2 cellular contexts compared by ENCODE assay signal in genomic region chr16:75113046-75113491, GRCh38.
TF ChIP-seq lines count a peak whose summit lies in the region.

No MANE protein-coding gene starts in this region.

TF ChIP-seq in IMR-90, 13 proteins besides CTCF, POLR2A, EP300 and RAD21:
- TF ChIP-seq USF2 (IDR thresholded peaks at IDR 0.05; ENCODE audit: low read depth, low read length) (no peak), ELK1 (IDR thresholded peaks at IDR 0.05; ENCODE audit: borderline replicate concordance, low read depth, low read length) (no peak), CEBPB (IDR thresholded peaks at IDR 0.05; ENCODE audit: low read depth, low read length) (no peak)
TF ChIP-seq in IMR-90: peak in this region for 0.

TF ChIP-seq in neural cell, 6 proteins besides CTCF, POLR2A, EP300 and RAD21:
- TF ChIP-seq SMC3 (conservative IDR thresholded peaks at IDR 0.05; ENCODE audit: poor library complexity) (no peak), MXI1 (conservative IDR thresholded peaks at IDR 0.05; ENCODE audit: poor library complexity, severe bottlenecking) (no peak), EZH2 (IDR thresholded peaks at IDR 0.05; ENCODE audit: borderline replicate concordance, insufficient read depth, low read length, poor library complexity, severe bottlenecking) (no peak), POLR2AphosphoS5 (IDR thresholded peaks at IDR 0.05) (peak; percentile 20), REST (IDR thresholded peaks at IDR 0.05; ENCODE audit: borderline replicate concordance) (no peak), TAF1 (IDR thresholded peaks at IDR 0.05; ENCODE audit: low read depth) (no peak)
